In the genomic region with DNA sequence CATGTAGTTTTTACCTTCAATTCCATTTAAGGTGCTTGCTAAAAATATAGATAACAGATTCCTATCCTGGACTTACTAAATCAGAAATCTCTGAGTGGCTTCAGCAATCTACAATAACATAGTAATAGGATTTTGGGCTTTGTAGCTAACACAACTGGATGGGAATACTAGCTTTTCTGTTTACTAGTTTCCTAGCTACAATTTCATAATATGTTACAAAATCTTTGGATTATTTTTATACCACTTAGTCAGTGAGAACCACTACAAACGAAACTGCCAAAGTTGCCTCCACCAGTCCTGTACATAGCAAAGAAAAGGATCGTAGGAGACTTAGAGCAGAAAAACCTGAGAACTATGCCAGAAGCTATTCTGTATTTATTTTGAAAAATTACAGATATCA, we compare ENCODE assay signal across 31 cellular contexts.
DNase-seq lines count a peak whose midpoint lies in the region; ATAC-seq and TF ChIP-seq lines count a peak whose summit lies in the region.
"Had no signal": no experiment of that assay in that cellular context is flagged by ENCODE, and none has a peak within 500 bp of the region (broad histone marks: within the 10 kb centered on the region; RNA-seq: fewer than 3 reads in every experiment).

No MANE protein-coding gene starts in this region.

- H3K36me3 ChIP-seq in SK-N-SH (replicated peaks in 1 of 2; ENCODE audit: control insufficient read depth in 1 of 2, insufficient read depth in 2 of 2, low read length in 1 of 2) = no peaks in the 10 kb centered on the region
- H3K36me3 ChIP-seq in MG63 = no peaks in the 10 kb centered on the region
- H3K36me3 ChIP-seq: BE2C, sigmoid colon, SJSA1, thyroid gland had no signal

- no peaks in the 10 kb centered on the region for H3K79me2 ChIP-seq in SK-N-SH (ENCODE audit: insufficient read depth)

- no peaks in the 10 kb centered on the region for H3K9me3 ChIP-seq in SK-N-SH
- no peaks in the 10 kb centered on the region for H3K9me3 ChIP-seq in MG63
- H3K9me3 ChIP-seq: BE2C, sigmoid colon, SJSA1, thyroid gland had no signal

- TF ChIP-seq RAD21 in SK-N-SH (IDR thresholded peaks at IDR 0.05; ENCODE audit: low read length) = no peak

- H3K4me1 Mint-ChIP-seq in activated CD4-positive, alpha-beta T cell treated with anti-CD3 and anti-CD28 coated beads, Interleukin-2, amount 10 ng/mL, durations not matched to agents 7 days and 5 days = no peaks in the 10 kb centered on the region
- no peaks in the 10 kb centered on the region for H3K4me1 Mint-ChIP-seq in naive thymus-derived CD8-positive, alpha-beta T cell
- H3K4me1 Mint-ChIP-seq: activated CD4-positive, alpha-beta memory T cell treated with anti-CD3 and anti-CD28 coated beads, Interleukin-2, amount 10 ng/mL, durations not matched to agents 7 days and 5 days; activated naive CD8-positive, alpha-beta T cell treated with anti-CD3 and anti-CD28 coated beads, Interleukin-2, amount 10 ng/mL, durations not matched to agents 7 days and 5 days; CD8-positive, alpha-beta memory T cell; memory B cell had no signal

- TF ChIP-seq EP300 in SK-N-SH (IDR thresholded peaks at IDR 0.05; ENCODE audit: borderline replicate concordance in 1 of 2, low read depth in 1 of 2, low read length in 1 of 2) = no peak

- H4K20me1 ChIP-seq in SK-N-SH (ENCODE audit: insufficient read depth) = no peaks in the 10 kb centered on the region

- peaks cover 33% of the 10 kb centered on the region for H3F3A ChIP-seq in SK-N-SH (replicated peaks; ENCODE audit: insufficient read depth)

- DNase-seq in SK-N-SH (no peak), MG63 (peak; percentile 2), fibroblast of the aortic adventitia (ENCODE audit: low read depth) (peak; percentile 82), stromal cell of bone marrow (ENCODE audit: low read depth) (peak; percentile 71)
- no peak for DNase-seq in activated CD4-positive, alpha-beta T cell treated with anti-CD3 and anti-CD28 coated beads, Interleukin-2, amount 10 ng/mL, durations not matched to agents 7 days and 5 days
- DNase-seq in naive thymus-derived CD8-positive, alpha-beta T cell = no peak
- DNase-seq: activated CD4-positive, alpha-beta memory T cell treated with anti-CD3 and anti-CD28 coated beads, Interleukin-2, amount 10 ng/mL, durations not matched to agents 7 days and 5 days; activated CD4-positive, CD25-positive, alpha-beta regulatory T cell treated with anti-CD3 and anti-CD28 coated beads, Interleukin-2, amount 50 U/mL, for 72 hours; activated gamma-delta T cell; activated naive CD8-positive, alpha-beta T cell treated with anti-CD3 and anti-CD28 coated beads, Interleukin-2, amount 10 ng/mL, durations not matched to agents 7 days and 5 days; BE2C; CD8-positive, alpha-beta memory T cell; cerebellar nuclear complex; DMS 273 treated with DMSO at 0.1 percent for 48 hours; H7; MM.1S; NCI-H1417 treated with DMSO at 0.1 percent for 48 hours; NCI-H2081 treated with DMSO at 0.1 percent for 48 hours; NCI-H226; NCI-H748 treated with DMSO at 0.1 percent for 48 hours; sigmoid colon; T-helper 1 cell; thyroid gland had no signal

- CTCF ChIA-PET in SK-N-SH (lab: Yijun Ruan, JAX) = no interaction called here
- CTCF ChIA-PET in activated CD4-positive, alpha-beta T cell treated with anti-CD3 and anti-CD28 coated beads, Interleukin-2, amount 10 ng/mL, durations not matched to agents 7 days and 5 days (lab: Charles Lee) = no interaction called here

- ATAC-seq in SK-N-SH treated with all-trans-retinoic acid at 6 μM for 48 hours (no peak; the same call in 2 of the 3 replicates), GM21529 (IDR thresholded peaks at IDR 0.05; ENCODE audit: unreplicated experiment) (no peak)
- no peak for ATAC-seq in naive thymus-derived CD8-positive, alpha-beta T cell
- ATAC-seq: K562 had no signal

- H3K36me3 Mint-ChIP-seq in activated CD4-positive, alpha-beta T cell treated with anti-CD3 and anti-CD28 coated beads, Interleukin-2, amount 10 ng/mL, durations not matched to agents 7 days and 5 days (ENCODE audit: low read depth) = no peaks in the 10 kb centered on the region
- H3K36me3 Mint-ChIP-seq in naive thymus-derived CD8-positive, alpha-beta T cell = no peaks in the 10 kb centered on the region
- H3K36me3 Mint-ChIP-seq: activated naive CD8-positive, alpha-beta T cell treated with anti-CD3 and anti-CD28 coated beads, Interleukin-2, amount 10 ng/mL, durations not matched to agents 7 days and 5 days; CD8-positive, alpha-beta memory T cell; memory B cell had no signal

- TF ChIP-seq CTCF in SK-N-SH (IDR thresholded peaks at IDR 0.05) (no peak), fibroblast of the aortic adventitia (IDR thresholded peaks at IDR 0.05; ENCODE audit: insufficient read depth, low read length) (no peak)

- H3K4me2 ChIP-seq in SK-N-SH = 0 out of 2 replicates have a peak overlapping the region, but pooled peaks have one; percentile 31

- no peaks in the 10 kb centered on the region for H3K27me3 Mint-ChIP-seq in activated CD4-positive, alpha-beta T cell treated with anti-CD3 and anti-CD28 coated beads, Interleukin-2, amount 10 ng/mL, durations not matched to agents 7 days and 5 days
- no peaks in the 10 kb centered on the region for H3K27me3 Mint-ChIP-seq in naive thymus-derived CD8-positive, alpha-beta T cell
- H3K27me3 Mint-ChIP-seq: activated CD4-positive, alpha-beta memory T cell treated with anti-CD3 and anti-CD28 coated beads, Interleukin-2, amount 10 ng/mL, durations not matched to agents 7 days and 5 days; activated naive CD8-positive, alpha-beta T cell treated with anti-CD3 and anti-CD28 coated beads, Interleukin-2, amount 10 ng/mL, durations not matched to agents 7 days and 5 days; CD8-positive, alpha-beta memory T cell; progenitor cell of endocrine pancreas; stimulated activated naive CD8-positive, alpha-beta T cell treated with anti-CD3 and anti-CD28 coated beads, Interleukin-15, Interleukin-2, amounts not matched to agents 100 ng/mL and 50 ng/mL, for 24 hours had no signal

- WGBS in SK-N-SH (ENCODE audit: low lambda C conversion rate) = 88% methylated on average over 2 of the region's 2 CpGs

- H3K27me3 ChIP-seq in SK-N-SH (ENCODE audit: insufficient read depth) (no peaks in the 10 kb centered on the region), MG63 (no peaks in the 10 kb centered on the region)
- H3K27me3 ChIP-seq: BE2C, sigmoid colon, thyroid gland had no signal

- H3K4me1 ChIP-seq in SK-N-SH (ENCODE audit: control insufficient read depth in 1 of 2, insufficient read depth in 2 of 2, low read depth in 1 of 2, low read length in 1 of 2) = no peaks in the 10 kb centered on the region; a peak in 1 of 4 replicates
- H3K4me1 ChIP-seq: BE2C, sigmoid colon, SJSA1, thyroid gland had no signal

- H3K4me3 ChIP-seq in SK-N-SH (ENCODE audit: low read depth in 2 of 2, low read length in 1 of 2) (no peak overlapping the region), MG63 (no peak overlapping the region), fibroblast of the aortic adventitia (ENCODE audit: low read depth, low read length) (no peak overlapping the region)
- H3K4me3 ChIP-seq: K562, sigmoid colon, SJSA1, thyroid gland had no signal

- no peak overlapping the region for H3K9ac ChIP-seq in SK-N-SH

- no peak overlapping the region for H3K4me3 Mint-ChIP-seq in activated CD4-positive, alpha-beta T cell treated with anti-CD3 and anti-CD28 coated beads, Interleukin-2, amount 10 ng/mL, durations not matched to agents 7 days and 5 days
- H3K4me3 Mint-ChIP-seq in naive thymus-derived CD8-positive, alpha-beta T cell = no peak overlapping the region
- H3K4me3 Mint-ChIP-seq: activated CD4-positive, alpha-beta memory T cell treated with anti-CD3 and anti-CD28 coated beads, Interleukin-2, amount 10 ng/mL, durations not matched to agents 7 days and 5 days; activated naive CD8-positive, alpha-beta T cell treated with anti-CD3 and anti-CD28 coated beads, Interleukin-2, amount 10 ng/mL, durations not matched to agents 7 days and 5 days; CD8-positive, alpha-beta memory T cell; memory B cell; stimulated activated naive CD8-positive, alpha-beta T cell treated with anti-CD3 and anti-CD28 coated beads, Interleukin-15, Interleukin-2, amounts not matched to agents 100 ng/mL and 50 ng/mL, for 24 hours had no signal

- H3K27ac ChIP-seq in SK-N-SH (ENCODE audit: low read depth in 2 of 2, low read length in 1 of 2) = peak overlapping the region in 1 of 2 experiments; percentile 69; a peak in 2 of 4 replicates
- H3K27ac ChIP-seq: 22Rv1, SJSA1, thyroid gland had no signal

- no peaks in the 10 kb centered on the region for H3K9me2 ChIP-seq in SK-N-SH

- H3K9me3 Mint-ChIP-seq in activated CD4-positive, alpha-beta T cell treated with anti-CD3 and anti-CD28 coated beads, Interleukin-2, amount 10 ng/mL, durations not matched to agents 7 days and 5 days = no peaks in the 10 kb centered on the region
- peaks cover 0 to 11% (median 4%) of the 10 kb centered on the region in 9 donors for H3K9me3 Mint-ChIP-seq in naive thymus-derived CD8-positive, alpha-beta T cell
- H3K9me3 Mint-ChIP-seq: memory B cell; stimulated activated naive CD8-positive, alpha-beta T cell treated with anti-CD3 and anti-CD28 coated beads, Interleukin-15, Interleukin-2, amounts not matched to agents 100 ng/mL and 50 ng/mL, for 24 hours had no signal

- H3K27ac Mint-ChIP-seq in activated CD4-positive, alpha-beta T cell treated with anti-CD3 and anti-CD28 coated beads, Interleukin-2, amount 10 ng/mL, durations not matched to agents 7 days and 5 days = no peak overlapping the region
- no peak overlapping the region for H3K27ac Mint-ChIP-seq in naive thymus-derived CD8-positive, alpha-beta T cell
- H3K27ac Mint-ChIP-seq: activated CD4-positive, alpha-beta memory T cell treated with anti-CD3 and anti-CD28 coated beads, Interleukin-2, amount 10 ng/mL, durations not matched to agents 7 days and 5 days; activated naive CD8-positive, alpha-beta T cell treated with anti-CD3 and anti-CD28 coated beads, Interleukin-2, amount 10 ng/mL, durations not matched to agents 7 days and 5 days; CD8-positive, alpha-beta memory T cell; memory B cell; progenitor cell of endocrine pancreas; stimulated activated naive CD8-positive, alpha-beta T cell treated with anti-CD3 and anti-CD28 coated beads, Interleukin-15, Interleukin-2, amounts not matched to agents 100 ng/mL and 50 ng/mL, for 24 hours had no signal

- POLR2A ChIA-PET in SK-N-SH (lab: Yijun Ruan, JAX) = no interaction called here
- POLR2A ChIA-PET in activated CD4-positive, alpha-beta T cell treated with anti-CD3 and anti-CD28 coated beads, Interleukin-2, amount 10 ng/mL, durations not matched to agents 7 days and 5 days (lab: Charles Lee) = no interaction called here
- POLR2A ChIA-PET in naive thymus-derived CD8-positive, alpha-beta T cell (lab: Charles Lee) = no interaction called here

- H2AFZ ChIP-seq in SK-N-SH (ENCODE audit: low read depth) = no peak overlapping the region

TF ChIP-seq in SK-N-SH, 30 proteins besides CTCF, POLR2A, EP300 and RAD21 (continues in another document):
- TF ChIP-seq JUND (IDR thresholded peaks at IDR 0.05) = no peak

TF ChIP-seq in SK-N-SH treated with all-trans-retinoic acid at 6 μM for 48 hours, 23 proteins besides CTCF, POLR2A, EP300 and RAD21 (continues in another document):
- TF ChIP-seq ZC3H10 (CRISPR knock-in tag; IDR thresholded peaks at IDR 0.05) (no peak), RARB (CRISPR knock-in tag; IDR thresholded peaks at IDR 0.05) (no peak), ZNF8 (CRISPR knock-in tag; IDR thresholded peaks at IDR 0.05) (no peak), ZNF70 (CRISPR knock-in tag; IDR thresholded peaks at IDR 0.05) (no peak), ZFP3 (CRISPR knock-in tag; IDR thresholded peaks at IDR 0.05) (no peak), ISL1 (CRISPR knock-in tag; IDR thresholded peaks at IDR 0.05) (no peak)

Comparison
In these comparisons a context has a peak if more than half of its experiments do, and no peak if none do; other contexts are left out.
1. DNase-seq: peak in MG63 (single experiment), fibroblast of the aortic adventitia (single experiment) and stromal cell of bone marrow (single experiment); none in SK-N-SH (single experiment), activated CD4-positive, alpha-beta T cell treated with anti-CD3 and anti-CD28 coated beads, Interleukin-2, amount 10 ng/mL, durations not matched to agents 7 days and 5 days (single experiment) and naive thymus-derived CD8-positive, alpha-beta T cell (0 of 10).